ENCODE assay signal across 10 cellular contexts in genomic region chr3:189340680-189341460, GRCh38.
DNase-seq lines count a peak whose midpoint lies in the region; ATAC-seq and TF ChIP-seq lines count a peak whose summit lies in the region.
"Had no signal": no experiment of that assay in that cellular context is flagged by ENCODE, and none has a peak within 500 bp of the region (broad histone marks: within the 10 kb centered on the region; RNA-seq: fewer than 3 reads in every experiment).

No MANE protein-coding gene starts in this region.

- no peaks in the 10 kb centered on the region for H3K36me3 ChIP-seq in iPS DF 6.9 (ENCODE audit: control insufficient read depth, insufficient read depth, low read length)

- H3K27ac ChIP-seq in iPS DF 6.9 (ENCODE audit: low read length) (no peak overlapping the region), coronary artery (no peak overlapping the region)
- H3K27ac ChIP-seq: skin epidermis had no signal

- TF ChIP-seq CTCF in AG09319 (IDR thresholded peaks at IDR 0.05; ENCODE audit: low read depth, low read length) (peak; percentile 14), GM12874 (IDR thresholded peaks at IDR 0.05; ENCODE audit: insufficient read depth, low read depth, low read length) (peak; percentile 47; the same call in 1 of the 2 replicates), coronary artery (IDR thresholded peaks at IDR 0.05) (no peak)

- no peak for ATAC-seq in GM18873 (IDR thresholded peaks at IDR 0.05; ENCODE audit: low FRiP score, unreplicated experiment)

- no CpG with 5 or more reads among the region's 7 CpGs for WGBS in iPS DF 6.9 (ENCODE audit: insufficient coverage, insufficient read length)

- H3K9me3 ChIP-seq in iPS DF 6.9 (ENCODE audit: control insufficient read depth, insufficient read depth, low read length), result no peaks in the 10 kb centered on the region

- no peaks in the 10 kb centered on the region for H3K27me3 ChIP-seq in iPS DF 6.9 (ENCODE audit: control insufficient read depth, insufficient read depth, low read length)

- DNase-seq in AG09319 (ENCODE audit: extremely low read depth, low read depth), result no peak
- peak; percentile 12 for DNase-seq in RKO (ENCODE audit: low spot score)
- peak; percentile 33 for DNase-seq in iPS DF 6.9 (ENCODE audit: low read depth, low spot score)
- no peak for DNase-seq in central memory CD4-positive, alpha-beta T cell
- no peak for DNase-seq in coronary artery (ENCODE audit: low spot score)
- no peak for DNase-seq in DMS79 (lab: John Stamatoyannopoulos, UW)
- DNase-seq: left cardiac atrium had no signal

- no peaks in the 10 kb centered on the region for H3K4me1 ChIP-seq in iPS DF 6.9 (ENCODE audit: control insufficient read depth, insufficient read depth, low read length)

- H3K4me3 ChIP-seq in iPS DF 6.9 (ENCODE audit: low read length) (no peak overlapping the region), coronary artery (no peak overlapping the region)
- H3K4me3 ChIP-seq: skin epidermis had no signal

Comparison
In these comparisons a context has a peak if more than half of its experiments do, and no peak if none do; other contexts are left out.
1. DNase-seq: peak in RKO (single experiment) and iPS DF 6.9 (single experiment); none in AG09319 (single experiment), central memory CD4-positive, alpha-beta T cell (single experiment), coronary artery (single experiment) and DMS79 (single experiment).